In genomic region chr9:132769895-132770774, GRCh38 we compare ENCODE assay signal across 8 cellular contexts.
A peak's percentile ranks its signal among the peaks of the same experiment; 100 is the strongest.
DNase-seq lines count a peak whose midpoint lies in the region; ATAC-seq and TF ChIP-seq lines count a peak whose summit lies in the region.

No MANE protein-coding gene starts in this region.

- ATAC-seq in GM19467 (IDR thresholded peaks at IDR 0.05; ENCODE audit: unreplicated experiment) (peak; percentile 57), HG03565 (IDR thresholded peaks at IDR 0.05; ENCODE audit: unreplicated experiment) (no peak)

- 5% methylated on average over 54 of the region's 54 CpGs for WGBS in liver

- peak overlapping the region; percentile 85 to 92 for H3K9ac ChIP-seq in liver (ENCODE audit: low read depth in 1 of 2, low read length in 2 of 2)

- H3K4me3 ChIP-seq in MG63 (peak overlapping the region; percentile 63), liver (ENCODE audit: low read depth in 1 of 3, low read length in 3 of 3) (peak overlapping the region; percentile 92 to 98 (median 97))

- H3K9me3 ChIP-seq in MG63 (0 out of 2 replicates have a peak, but pooled peaks cover 2% of the 10 kb centered on the region), liver (ENCODE audit: control insufficient read depth in 4 of 4, low read length in 3 of 4) (no peaks in the 10 kb centered on the region)

- H3K27me3 ChIP-seq in MG63 (no peaks in the 10 kb centered on the region), liver (ENCODE audit: control insufficient read depth in 4 of 4, insufficient read depth in 4 of 4, low read length in 3 of 4) (no peaks in the 10 kb centered on the region)

- peak overlapping the region; percentile 81 to 90 for H3K27ac ChIP-seq in liver (ENCODE audit: low read depth in 1 of 2, low read length in 2 of 2)

- DNase-seq in COLO668 (lab: John Stamatoyannopoulos, UW; ENCODE audit: unreplicated experiment): peak; percentile 75
- peak; percentile 68 for DNase-seq in MG63
- DNase-seq in activated CD4-positive, alpha-beta T cell treated with anti-CD3 and anti-CD28 coated beads for 4 hours: peak; percentile 65 to 69
- DNase-seq in dermis blood vessel endothelial cell: peak; percentile 50
- peak; percentile 60 to 72 for DNase-seq in stimulated activated CD4-positive, alpha-beta T cell treated with anti-CD3 and anti-CD28 coated beads, Interleukin-4, amount 100 ng/mL, for 4 hours

- peaks cover 0 to 13% (median 5%) of the 10 kb centered on the region in 4 donors for H3K4me1 ChIP-seq in liver (ENCODE audit: control insufficient read depth in 4 of 4, insufficient read depth in 4 of 4, low read length in 3 of 4)

- no peak for TF ChIP-seq RAD21 in liver (IDR thresholded peaks at IDR 0.05)

- no peaks in the 10 kb centered on the region for H3K36me3 ChIP-seq in MG63
- H3K36me3 ChIP-seq in liver (ENCODE audit: control insufficient read depth in 4 of 4, insufficient read depth in 3 of 4, low read depth in 1 of 4, low read length in 3 of 4): no peaks in the 10 kb centered on the region

- no peak for TF ChIP-seq CTCF in liver (IDR thresholded peaks at IDR 0.05; ENCODE audit: low read depth, low read length, missing input control)

TF ChIP-seq in liver, 16 proteins besides CTCF, POLR2A, EP300 and RAD21:
- TF ChIP-seq FOXA1 (IDR thresholded peaks at IDR 0.05): no peak
- peak; percentile 62 for TF ChIP-seq MAX (IDR thresholded peaks at IDR 0.05)
- peak in 1 of 2 donors; percentile 60 for TF ChIP-seq GABPA (IDR thresholded peaks at IDR 0.05 in 1 of 2, conservative IDR thresholded peaks at IDR 0.05 in 1 of 2)
